In the genomic region with DNA sequence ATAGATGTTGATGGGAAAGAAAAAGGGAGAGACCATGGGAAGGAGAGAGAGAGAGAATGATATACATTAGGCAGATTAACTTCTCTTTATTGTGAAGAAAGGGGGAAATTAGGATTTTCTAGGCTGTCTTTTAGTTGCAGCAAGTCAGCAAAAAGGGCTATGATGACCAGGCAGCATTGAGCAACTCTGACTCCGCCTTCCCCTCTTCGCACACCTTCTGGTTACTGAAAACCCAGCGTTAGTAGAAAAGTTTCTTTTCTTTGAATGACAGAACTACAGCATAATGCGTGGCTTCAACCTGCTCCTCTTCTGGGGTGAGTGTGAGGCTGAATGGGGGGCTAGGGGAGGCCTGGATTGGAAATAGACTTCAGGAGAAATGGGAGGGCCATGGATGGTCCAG, we compare ENCODE assay signal across 15 cellular contexts. TPM values are rescaled to one million over a fixed set of nuclear protein-coding genes. Genes with fewer than 3 reads are reported as not detected.
DNase-seq lines count a peak whose midpoint lies in the region; ATAC-seq, FAIRE-seq and TF ChIP-seq lines count a peak whose summit lies in the region.
"Had no signal": no experiment of that assay in that cellular context is flagged by ENCODE, and none has a peak within 500 bp of the region (broad histone marks: within the 10 kb centered on the region; RNA-seq: fewer than 3 reads in every experiment).

A gene with protein sequence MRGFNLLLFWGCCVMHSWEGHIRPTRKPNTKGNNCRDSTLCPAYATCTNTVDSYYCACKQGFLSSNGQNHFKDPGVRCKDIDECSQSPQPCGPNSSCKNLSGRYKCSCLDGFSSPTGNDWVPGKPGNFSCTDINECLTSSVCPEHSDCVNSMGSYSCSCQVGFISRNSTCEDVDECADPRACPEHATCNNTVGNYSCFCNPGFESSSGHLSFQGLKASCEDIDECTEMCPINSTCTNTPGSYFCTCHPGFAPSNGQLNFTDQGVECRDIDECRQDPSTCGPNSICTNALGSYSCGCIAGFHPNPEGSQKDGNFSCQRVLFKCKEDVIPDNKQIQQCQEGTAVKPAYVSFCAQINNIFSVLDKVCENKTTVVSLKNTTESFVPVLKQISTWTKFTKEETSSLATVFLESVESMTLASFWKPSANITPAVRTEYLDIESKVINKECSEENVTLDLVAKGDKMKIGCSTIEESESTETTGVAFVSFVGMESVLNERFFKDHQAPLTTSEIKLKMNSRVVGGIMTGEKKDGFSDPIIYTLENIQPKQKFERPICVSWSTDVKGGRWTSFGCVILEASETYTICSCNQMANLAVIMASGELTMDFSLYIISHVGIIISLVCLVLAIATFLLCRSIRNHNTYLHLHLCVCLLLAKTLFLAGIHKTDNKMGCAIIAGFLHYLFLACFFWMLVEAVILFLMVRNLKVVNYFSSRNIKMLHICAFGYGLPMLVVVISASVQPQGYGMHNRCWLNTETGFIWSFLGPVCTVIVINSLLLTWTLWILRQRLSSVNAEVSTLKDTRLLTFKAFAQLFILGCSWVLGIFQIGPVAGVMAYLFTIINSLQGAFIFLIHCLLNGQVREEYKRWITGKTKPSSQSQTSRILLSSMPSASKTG (plus strand): TSS at position 254 of the 400 bp plus-strand sequence. CDS start 30 bp downstream, at position 284.

- no peaks in the 10 kb centered on the region for H3K79me2 ChIP-seq in HepG2 (ENCODE audit: insufficient read depth, low read length)

- peaks cover 51% of the 10 kb centered on the region for H3K4me1 ChIP-seq in CD8-positive, alpha-beta T cell (ENCODE audit: insufficient read depth, low read length)
- no peaks in the 10 kb centered on the region for H3K4me1 ChIP-seq in HepG2 (ENCODE audit: insufficient read depth, low read length)
- H3K4me1 ChIP-seq: stomach had no signal

- H3K9ac ChIP-seq in HepG2 (ENCODE audit: insufficient read depth, low read depth, low read length), result no peak within 1 kb of the TSS
- H3K9ac ChIP-seq: GM23248 had no signal

- H3K4me3 Mint-ChIP-seq in CD8-positive, alpha-beta T cell, result no peak within 1 kb of the TSS
- peak within 1 kb of the TSS; percentile 54 for H3K4me3 Mint-ChIP-seq in T-helper 1 cell treated with Interleukin-12 subunit alpha and Interleukin-12 subunit beta and Interleukin-4 antibody, amounts not matched to agents 30 μg/mL and 1 μg/mL, for 36 hours

- H3K4me3 ChIP-seq in CD8-positive, alpha-beta T cell (ENCODE audit: low read depth, low read length), result no peak within 1 kb of the TSS
- H3K4me3 ChIP-seq in HepG2 (replicated peaks in 1 of 3; ENCODE audit: insufficient read depth in 1 of 3, low read depth in 2 of 3, low read length in 3 of 3), result no peak within 1 kb of the TSS
- H3K4me3 ChIP-seq: GM23248, mucosa of descending colon, stomach had no signal

- no peaks in the 10 kb centered on the region for H3K36me3 ChIP-seq in CD8-positive, alpha-beta T cell (ENCODE audit: insufficient read depth, low read length)
- no peaks in the 10 kb centered on the region for H3K36me3 ChIP-seq in HepG2 (replicated peaks in 1 of 2; ENCODE audit: control insufficient read depth in 1 of 2, insufficient read depth in 2 of 2, low read length in 2 of 2)
- H3K36me3 ChIP-seq: stomach had no signal

- no peak for TF ChIP-seq POLR2A in HepG2 (IDR thresholded peaks at IDR 0.05; ENCODE audit: insufficient read depth in 1 of 2, low read depth in 2 of 2, low read length in 2 of 2)

- no peak for TF ChIP-seq RAD21 in HepG2 (CRISPR knock-in tag; IDR thresholded peaks at IDR 0.05)

- H4K20me1 ChIP-seq in HepG2 (ENCODE audit: insufficient read depth, low read length), result no peaks in the 10 kb centered on the region

- peaks cover 51% of the 10 kb centered on the region for H3K4me1 Mint-ChIP-seq in CD8-positive, alpha-beta T cell (ENCODE audit: low read depth)
- peaks cover 43% of the 10 kb centered on the region for H3K4me1 Mint-ChIP-seq in T-helper 1 cell treated with Interleukin-12 subunit alpha and Interleukin-12 subunit beta and Interleukin-4 antibody, amounts not matched to agents 30 μg/mL and 1 μg/mL, for 36 hours (ENCODE audit: low read depth)

- no peaks in the 10 kb centered on the region for H3K27me3 ChIP-seq in CD8-positive, alpha-beta T cell (ENCODE audit: insufficient read depth, low read length)
- peaks cover 2 to 6% of the 10 kb centered on the region in 2 experiments; a peak in 1 of 5 replicates for H3K27me3 ChIP-seq in HepG2 (ENCODE audit: control insufficient read depth in 1 of 2, insufficient read depth in 2 of 2, low read length in 2 of 2)

- CTCF ChIA-PET in CD8-positive, alpha-beta T cell (lab: Charles Lee), result no interaction called here
- CTCF ChIA-PET in HepG2 (lab: Yijun Ruan, JAX; ENCODE audit: low intra/inter-chr PET ratio, low total read pairs), result no interaction called here

- peak within 1 kb of the TSS; percentile 81 for H3K27ac Mint-ChIP-seq in CD8-positive, alpha-beta T cell
- peak within 1 kb of the TSS; percentile 69 for H3K27ac Mint-ChIP-seq in T-helper 1 cell treated with Interleukin-12 subunit alpha and Interleukin-12 subunit beta and Interleukin-4 antibody, amounts not matched to agents 30 μg/mL and 1 μg/mL, for 36 hours

- DNase-seq in Ammon's horn (ENCODE audit: low spot score) (peak; percentile 22), HepG2 (ENCODE audit: low spot score) (no peak), GOT3 (lab: John Stamatoyannopoulos, UW) (no peak), inferior parietal cortex (ENCODE audit: extremely low spot score) (no peak)
- DNase-seq in CD8-positive, alpha-beta T cell, result no peak
- DNase-seq in activated CD8-positive, alpha-beta memory T cell treated with anti-CD3 and anti-CD28 coated beads, Interleukin-2, amount 50 U/mL, for 4 hours, result no peak
- DNase-seq: GDM1, GM23248, NCI-H2171 treated with DMSO at 0.1 percent for 48 hours, stomach had no signal

- H3K9me3 ChIP-seq in CD8-positive, alpha-beta T cell (ENCODE audit: low read length), result no peaks in the 10 kb centered on the region
- no peaks in the 10 kb centered on the region for H3K9me3 ChIP-seq in HepG2 (ENCODE audit: low read length)

- FAIRE-seq in HepG2 (lab: Jason Lieb, UNC), result no peak

- 7% methylated on average over 4 of the region's 4 CpGs for WGBS in HepG2 (ENCODE audit: low lambda C conversion rate)

- H3K27me3 Mint-ChIP-seq in CD8-positive, alpha-beta T cell (ENCODE audit: low read depth), result no peaks in the 10 kb centered on the region
- H3K27me3 Mint-ChIP-seq in T-helper 1 cell treated with Interleukin-12 subunit alpha and Interleukin-12 subunit beta and Interleukin-4 antibody, amounts not matched to agents 30 μg/mL and 1 μg/mL, for 36 hours (ENCODE audit: low read depth), result no peaks in the 10 kb centered on the region

- POLR2A ChIA-PET in CD8-positive, alpha-beta T cell (lab: Charles Lee), result no interaction called here
- POLR2A ChIA-PET in HepG2 (lab: Yijun Ruan, JAX), result no interaction called here

- in situ Hi-C loops in HepG2 (cut with HindIII; ENCODE audit: extremely low pct_ligation_motif_present, low pct_unique_long_range_greater_than_20kb), result no loop called here

- no TSS peak for BruUV-seq in HepG2 (replicated peaks; lab: Mats Ljungman, UMichigan)

- H2AFZ ChIP-seq in HepG2 (ENCODE audit: low read length), result no peak within 1 kb of the TSS
- H2AFZ ChIP-seq: GM23248 had no signal

- intact Hi-C loops in CD8-positive, alpha-beta T cell (cut with DNase I, micrococcal nuclease), result no loop called here
- intact Hi-C loops in HepG2 (cut with micrococcal nuclease; ENCODE audit: unreplicated experiment), result no loop called here

- TF ChIP-seq EP300 in HepG2 (IDR thresholded peaks at IDR 0.05; ENCODE audit: low read depth in 2 of 2, low read length in 2 of 2) (no peak), HepG2 (CRISPR knock-in tag; IDR thresholded peaks at IDR 0.05; ENCODE audit: borderline replicate concordance) (no peak)

- TF ChIP-seq CTCF in CD8-positive, alpha-beta T cell (IDR thresholded peaks at IDR 0.05), result no peak
- no peak for TF ChIP-seq CTCF in HepG2 (CRISPR knock-in tag; IDR thresholded peaks at IDR 0.05)

- no peak for ATAC-seq in CD8-positive, alpha-beta T cell
- ATAC-seq in HepG2 (no peak), HG03521 (IDR thresholded peaks at IDR 0.05; ENCODE audit: unreplicated experiment) (no peak)
- ATAC-seq: mucosa of descending colon had no signal

- peaks cover 10% of the 10 kb centered on the region for H3K9me3 Mint-ChIP-seq in CD8-positive, alpha-beta T cell
- peaks cover 25% of the 10 kb centered on the region for H3K9me3 Mint-ChIP-seq in T-helper 1 cell treated with Interleukin-12 subunit alpha and Interleukin-12 subunit beta and Interleukin-4 antibody, amounts not matched to agents 30 μg/mL and 1 μg/mL, for 36 hours

- no peaks in the 10 kb centered on the region for H3K36me3 Mint-ChIP-seq in CD8-positive, alpha-beta T cell
- peaks cover 17% of the 10 kb centered on the region for H3K36me3 Mint-ChIP-seq in T-helper 1 cell treated with Interleukin-12 subunit alpha and Interleukin-12 subunit beta and Interleukin-4 antibody, amounts not matched to agents 30 μg/mL and 1 μg/mL, for 36 hours (ENCODE audit: low read depth)

- H3K27ac ChIP-seq in CD8-positive, alpha-beta T cell (ENCODE audit: low read depth, low read length), result no peak within 1 kb of the TSS
- no peak within 1 kb of the TSS for H3K27ac ChIP-seq in HepG2 (ENCODE audit: extremely low read length, insufficient read depth, low read length)
- H3K27ac ChIP-seq: C4-2B, GM23248 had no signal

- no peak within 1 kb of the TSS for H3K4me2 ChIP-seq in HepG2 (ENCODE audit: low read depth, low read length)

RNA-seq across cellular contexts. Expression of the gene that starts here (rescaled TPM):
- total RNA-seq in CD8-positive, alpha-beta T cell, result 1 to 10 TPM; 1.4 to 1.6 TPM
- not detected in 2 replicates for total RNA-seq in HepG2 (2016; rRNA removed; fragmentation: Illumina TruSeq; extraction: Trizol)
- total RNA-seq in HepG2 (2016; cell fraction: cytosol; rRNA removed; fragmentation: Illumina TruSeq; extraction: Trizol; ENCODE audit: low read depth), result not detected in 2 replicates
- not detected in 2 replicates for total RNA-seq in HepG2 (2016; cell fraction: insoluble cytoplasmic fraction; rRNA removed; fragmentation: Illumina TruSeq; extraction: Trizol)
- not detected in 2 replicates for total RNA-seq in HepG2 (2016; cell fraction: membrane; rRNA removed; fragmentation: Illumina TruSeq; extraction: Trizol)
- not detected in 2 replicates for total RNA-seq in HepG2 (2016; cell fraction: nucleus; rRNA removed; fragmentation: Illumina TruSeq; extraction: Trizol)
- not detected in 2 replicates for polyA plus RNA-seq in HepG2 (2011; rRNA removed)
- 0.01 TPM in 1 of 2 replicates, not detected in the other for polyA plus RNA-seq in HepG2 (2011; cell fraction: cytosol; rRNA removed)
- not detected in 2 replicates for polyA plus RNA-seq in HepG2 (2011; cell fraction: nucleus; rRNA removed)
- not detected in 2 replicates for polyA plus RNA-seq in HepG2 (2012)
- not detected in 2 replicates for polyA plus RNA-seq in HepG2 (2016; cell fraction: cytosol; fragmentation: Illumina TruSeq; extraction: Trizol; ENCODE audit: low read depth)
- polyA plus RNA-seq in HepG2 (2016; cell fraction: insoluble cytoplasmic fraction; fragmentation: Illumina TruSeq; extraction: Trizol; ENCODE audit: low read depth), result not detected in 2 replicates
- polyA plus RNA-seq in HepG2 (2016; cell fraction: membrane; fragmentation: Illumina TruSeq; extraction: Trizol; ENCODE audit: low read depth), result not detected in 2 replicates
- polyA plus RNA-seq in HepG2 (2016; cell fraction: nucleus; fragmentation: Illumina TruSeq; extraction: Trizol; ENCODE audit: insufficient read depth, low read depth), result not detected in 2 replicates
- 0.84 TPM in 1 of 2 replicates, not detected in the other for polyA minus RNA-seq in HepG2 (2011; rRNA and poly(A)+ RNA removed; ENCODE audit: low replicate concordance)
- polyA minus RNA-seq in HepG2 (2011; cell fraction: cytosol; rRNA and poly(A)+ RNA removed), result not detected in 2 replicates
- not detected in 2 replicates for polyA minus RNA-seq in HepG2 (2011; cell fraction: nucleus; rRNA and poly(A)+ RNA removed)
- total RNA-seq: GM23248, MCF 10A had no signal
- polyA plus RNA-seq: GM23248 had no signal
